Comparison of ENCODE assay signal across 8 cellular contexts in genomic region chr11:71449596-71449995, GRCh38. TPM values are rescaled to one million over a fixed set of nuclear protein-coding genes. Genes with fewer than 3 reads are reported as not detected.
DNase-seq lines count a peak whose midpoint lies in the region; ATAC-seq and TF ChIP-seq lines count a peak whose summit lies in the region.

No MANE protein-coding gene starts in this region.

- peak overlapping the region in 3 of 7 donors; percentile 2 to 70 (median 18) for H3K27ac Mint-ChIP-seq in CD14-positive monocyte
- peak overlapping the region; percentile 75 to 90 for H3K27ac Mint-ChIP-seq in natural killer cell

- DNase-seq in CD14-positive monocyte (ENCODE audit: low spot score), result peak; percentile 14
- DNase-seq in NAMALWA (ENCODE audit: low spot score), result peak; percentile 19
- DNase-seq in colonic mucosa, result no peak
- no peak for DNase-seq in natural killer cell
- no peak for DNase-seq in mucosa of gallbladder (ENCODE audit: low spot score)
- DNase-seq in stimulated activated CD4-positive, alpha-beta T cell treated with anti-CD3 and anti-CD28 coated beads, Interleukin-2, amount 100 ng/mL, for 24 hours, result no peak
- no peak for DNase-seq in NCI-H748 (lab: John Stamatoyannopoulos, UW; ENCODE audit: unreplicated experiment)

- peaks cover 7 to 19% (median 15%) of the 10 kb centered on the region in 7 donors for H3K9me3 Mint-ChIP-seq in CD14-positive monocyte
- peaks cover 0 to 4% of the 10 kb centered on the region in 2 donors for H3K9me3 Mint-ChIP-seq in natural killer cell

- no peaks in the 10 kb centered on the region for H3K27me3 ChIP-seq in colonic mucosa

- H3K9ac ChIP-seq in colonic mucosa (ENCODE audit: low read depth in 2 of 2, low read length in 2 of 2), result peak overlapping the region; percentile 60 to 94

- H3K4me1 ChIP-seq in colonic mucosa, result peaks cover 8% of the 10 kb centered on the region

- H3K4me3 Mint-ChIP-seq in CD14-positive monocyte (peak overlapping the region; percentile 90), natural killer cell (peak overlapping the region; percentile 87)

- peaks cover 52% of the 10 kb centered on the region for H3K4me1 Mint-ChIP-seq in CD14-positive monocyte
- peaks cover 35 to 58% of the 10 kb centered on the region in 2 donors for H3K4me1 Mint-ChIP-seq in natural killer cell

- no peak for ATAC-seq in natural killer cell
- no peak for ATAC-seq in GM21576 (IDR thresholded peaks at IDR 0.05; ENCODE audit: unreplicated experiment)

- no peaks in the 10 kb centered on the region for H3K36me3 ChIP-seq in colonic mucosa

- TF ChIP-seq CTCF in CD14-positive monocyte (IDR thresholded peaks at IDR 0.05) (no peak), colonic mucosa (IDR thresholded peaks at IDR 0.05) (no peak), natural killer cell (IDR thresholded peaks at IDR 0.05) (no peak)

- H3K36me3 Mint-ChIP-seq in CD14-positive monocyte (peaks cover 9 to 14% of the 10 kb centered on the region in 2 donors), natural killer cell (peaks cover 9% of the 10 kb centered on the region)

- no peaks in the 10 kb centered on the region for H3K9me3 ChIP-seq in colonic mucosa

- peaks cover 0 to 3% (median 0%) of the 10 kb centered on the region in 3 donors for H3K27me3 Mint-ChIP-seq in CD14-positive monocyte (ENCODE audit: low read depth in 3 of 3)
- H3K27me3 Mint-ChIP-seq in natural killer cell (ENCODE audit: low read depth in 2 of 2), result no peaks in the 10 kb centered on the region

- intact Hi-C loops in CD14-positive monocyte (cut with micrococcal nuclease), result no loop called here
- intact Hi-C loops in colonic mucosa (cut with DNase I), result no loop called here
- intact Hi-C loops in natural killer cell (cut with micrococcal nuclease), result loop anchor here (10.0 kb wide), 1 partner anchor 335 kb away; no protein-coding TSS in a partner anchor

- no peak overlapping the region for H3K27ac ChIP-seq in colonic mucosa

- H3K4me3 ChIP-seq in colonic mucosa, result peak overlapping the region; percentile 81

RNA-seq across cellular contexts. Expression of gene DHCR7, which starts 1.4 kb away (rescaled TPM):
- 1 to 10 TPM; 2.2 to 3.9 TPM for polyA plus RNA-seq in CD14-positive monocyte
- 100 to 1,000 TPM in 1 of 2 donors, 10 to 100 TPM in 1; 75.3 to 163 TPM for total RNA-seq in colonic mucosa
- 10 to 100 TPM; 12.5 to 18.1 (median 15.9) TPM for total RNA-seq in natural killer cell
- 161 TPM for total RNA-seq in mucosa of gallbladder

RNA-seq across cellular contexts. Expression of gene NADSYN1, which starts 3.4 kb away (rescaled TPM):
- 10 to 100 TPM; 44.1 to 44.8 TPM for polyA plus RNA-seq in CD14-positive monocyte
- total RNA-seq in colonic mucosa (100 to 1,000 TPM; 133 to 178 TPM), natural killer cell (100 to 1,000 TPM; 134 to 156 (median 150) TPM), mucosa of gallbladder (121 TPM)

Comparison
In these comparisons a context has a peak if more than half of its experiments do, and no peak if none do; other contexts are left out.
1. DNase-seq: peak in CD14-positive monocyte (single experiment) and NAMALWA (single experiment); none in colonic mucosa (single experiment), natural killer cell (single experiment), mucosa of gallbladder (single experiment), stimulated activated CD4-positive, alpha-beta T cell treated with anti-CD3 and anti-CD28 coated beads, Interleukin-2, amount 100 ng/mL, for 24 hours (0 of 2) and NCI-H748 (single experiment).